1 cellular context compared by ENCODE assay signal in genomic region chr10:73965890-73966768, GRCh38.
TF ChIP-seq lines count a peak whose summit lies in the region.

No MANE protein-coding gene starts in this region.

TF ChIP-seq in HepG2, 621 proteins besides CTCF, POLR2A, EP300 and RAD21:
- TF ChIP-seq, protein P1, sequence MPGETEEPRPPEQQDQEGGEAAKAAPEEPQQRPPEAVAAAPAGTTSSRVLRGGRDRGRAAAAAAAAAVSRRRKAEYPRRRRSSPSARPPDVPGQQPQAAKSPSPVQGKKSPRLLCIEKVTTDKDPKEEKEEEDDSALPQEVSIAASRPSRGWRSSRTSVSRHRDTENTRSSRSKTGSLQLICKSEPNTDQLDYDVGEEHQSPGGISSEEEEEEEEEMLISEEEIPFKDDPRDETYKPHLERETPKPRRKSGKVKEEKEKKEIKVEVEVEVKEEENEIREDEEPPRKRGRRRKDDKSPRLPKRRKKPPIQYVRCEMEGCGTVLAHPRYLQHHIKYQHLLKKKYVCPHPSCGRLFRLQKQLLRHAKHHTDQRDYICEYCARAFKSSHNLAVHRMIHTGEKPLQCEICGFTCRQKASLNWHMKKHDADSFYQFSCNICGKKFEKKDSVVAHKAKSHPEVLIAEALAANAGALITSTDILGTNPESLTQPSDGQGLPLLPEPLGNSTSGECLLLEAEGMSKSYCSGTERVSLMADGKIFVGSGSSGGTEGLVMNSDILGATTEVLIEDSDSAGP (CRISPR knock-in tag; IDR thresholded peaks at IDR 0.05; ENCODE audit: borderline replicate concordance): peak; percentile 92
- 0 out of 2 replicates have a peak, but pooled peaks have one; percentile 8 for TF ChIP-seq ARID3A (IDR thresholded peaks at IDR 0.05; ENCODE audit: low read depth, low read length)
- TF ChIP-seq ELF3 (CRISPR knock-in tag; IDR thresholded peaks at IDR 0.05): peak; percentile 31; the same call in 1 of the 2 replicates
- TF ChIP-seq FOSL2 (CRISPR knock-in tag; IDR thresholded peaks at IDR 0.05): peak; percentile 41
- TF ChIP-seq TFDP1 (CRISPR knock-in tag; IDR thresholded peaks at IDR 0.05; ENCODE audit: borderline replicate concordance): 0 out of 2 replicates have a peak, but pooled peaks have one; percentile 24
- no peak for TF ChIP-seq ZNF75D (CRISPR knock-in tag; IDR thresholded peaks at IDR 0.05; ENCODE audit: borderline replicate concordance)
- TF ChIP-seq, protein P2, sequence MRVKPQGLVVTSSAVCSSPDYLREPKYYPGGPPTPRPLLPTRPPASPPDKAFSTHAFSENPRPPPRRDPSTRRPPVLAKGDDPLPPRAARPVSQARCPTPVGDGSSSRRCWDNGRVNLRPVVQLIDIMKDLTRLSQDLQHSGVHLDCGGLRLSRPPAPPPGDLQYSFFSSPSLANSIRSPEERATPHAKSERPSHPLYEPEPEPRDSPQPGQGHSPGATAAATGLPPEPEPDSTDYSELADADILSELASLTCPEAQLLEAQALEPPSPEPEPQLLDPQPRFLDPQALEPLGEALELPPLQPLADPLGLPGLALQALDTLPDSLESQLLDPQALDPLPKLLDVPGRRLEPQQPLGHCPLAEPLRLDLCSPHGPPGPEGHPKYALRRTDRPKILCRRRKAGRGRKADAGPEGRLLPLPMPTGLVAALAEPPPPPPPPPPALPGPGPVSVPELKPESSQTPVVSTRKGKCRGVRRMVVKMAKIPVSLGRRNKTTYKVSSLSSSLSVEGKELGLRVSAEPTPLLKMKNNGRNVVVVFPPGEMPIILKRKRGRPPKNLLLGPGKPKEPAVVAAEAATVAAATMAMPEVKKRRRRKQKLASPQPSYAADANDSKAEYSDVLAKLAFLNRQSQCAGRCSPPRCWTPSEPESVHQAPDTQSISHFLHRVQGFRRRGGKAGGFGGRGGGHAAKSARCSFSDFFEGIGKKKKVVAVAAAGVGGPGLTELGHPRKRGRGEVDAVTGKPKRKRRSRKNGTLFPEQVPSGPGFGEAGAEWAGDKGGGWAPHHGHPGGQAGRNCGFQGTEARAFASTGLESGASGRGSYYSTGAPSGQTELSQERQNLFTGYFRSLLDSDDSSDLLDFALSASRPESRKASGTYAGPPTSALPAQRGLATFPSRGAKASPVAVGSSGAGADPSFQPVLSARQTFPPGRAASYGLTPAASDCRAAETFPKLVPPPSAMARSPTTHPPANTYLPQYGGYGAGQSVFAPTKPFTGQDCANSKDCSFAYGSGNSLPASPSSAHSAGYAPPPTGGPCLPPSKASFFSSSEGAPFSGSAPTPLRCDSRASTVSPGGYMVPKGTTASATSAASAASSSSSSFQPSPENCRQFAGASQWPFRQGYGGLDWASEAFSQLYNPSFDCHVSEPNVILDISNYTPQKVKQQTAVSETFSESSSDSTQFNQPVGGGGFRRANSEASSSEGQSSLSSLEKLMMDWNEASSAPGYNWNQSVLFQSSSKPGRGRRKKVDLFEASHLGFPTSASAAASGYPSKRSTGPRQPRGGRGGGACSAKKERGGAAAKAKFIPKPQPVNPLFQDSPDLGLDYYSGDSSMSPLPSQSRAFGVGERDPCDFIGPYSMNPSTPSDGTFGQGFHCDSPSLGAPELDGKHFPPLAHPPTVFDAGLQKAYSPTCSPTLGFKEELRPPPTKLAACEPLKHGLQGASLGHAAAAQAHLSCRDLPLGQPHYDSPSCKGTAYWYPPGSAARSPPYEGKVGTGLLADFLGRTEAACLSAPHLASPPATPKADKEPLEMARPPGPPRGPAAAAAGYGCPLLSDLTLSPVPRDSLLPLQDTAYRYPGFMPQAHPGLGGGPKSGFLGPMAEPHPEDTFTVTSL (CRISPR knock-in tag; IDR thresholded peaks at IDR 0.05; ENCODE audit: borderline replicate concordance): no peak
- TF ChIP-seq SRF (IDR thresholded peaks at IDR 0.05; ENCODE audit: low read depth, low read length): peak; percentile 92
TF ChIP-seq in HepG2: peak in this region for 6.
